Comparison of ENCODE assay signal across 17 cellular contexts in genomic region chr1:21930629-21931170, GRCh38. TPM values are rescaled to one million over a fixed set of nuclear protein-coding genes. Genes with fewer than 3 reads are reported as not detected.
DNase-seq lines count a peak whose midpoint lies in the region; FAIRE-seq and TF ChIP-seq lines count a peak whose summit lies in the region.
"Had no signal": no experiment of that assay in that cellular context is flagged by ENCODE, and none has a peak within 500 bp of the region (broad histone marks: within the 10 kb centered on the region; RNA-seq: fewer than 3 reads in every experiment).

No MANE protein-coding gene starts in this region.

- H3K4me1 ChIP-seq in ascending aorta, result peaks cover 52 to 76% of the 10 kb centered on the region in 2 donors
- H3K4me1 ChIP-seq in liver (ENCODE audit: control insufficient read depth in 4 of 4, insufficient read depth in 4 of 4, low read length in 3 of 4), result peaks cover 0 to 12% (median 2%) of the 10 kb centered on the region in 4 donors
- H3K4me1 ChIP-seq: BE2C had no signal

- no peak for TF ChIP-seq RAD21 in liver (IDR thresholded peaks at IDR 0.05)

- H3K27me3 ChIP-seq in ascending aorta, result no peaks in the 10 kb centered on the region
- no peaks in the 10 kb centered on the region for H3K27me3 ChIP-seq in liver (ENCODE audit: control insufficient read depth in 4 of 4, insufficient read depth in 4 of 4, low read length in 3 of 4)
- H3K27me3 ChIP-seq: BE2C had no signal

- H3K27me3 Mint-ChIP-seq in Calu3 (ENCODE audit: unreplicated experiment), result no peaks in the 10 kb centered on the region

- no peak for DNase-seq in Calu3
- DNase-seq in ascending aorta (ENCODE audit: low spot score in 2 of 2), result no peak
- DNase-seq in cerebellum (ENCODE audit: low spot score), result no peak
- no peak for DNase-seq in dermis blood vessel endothelial cell
- DNase-seq in SIG-M5 treated with dmso at 0.1 percent for 504 hours (lab: John Stamatoyannopoulos, UW; ENCODE audit: unreplicated experiment), result no peak
- DNase-seq in GM12891 (ENCODE audit: insufficient read length, low spot score), result no peak
- DNase-seq: activated T-cell treated with anti-CD3 and anti-CD28 coated beads, Interleukin-2, amount 50 U/mL, for 1 hour; BE2C; GDM1; NCI-H524 treated with DMSO at 0.1 percent for 48 hours; SHP77 had no signal

- H3K9ac ChIP-seq in liver (ENCODE audit: low read depth in 1 of 2, low read length in 2 of 2), result no peak overlapping the region

- 93% methylated on average over 6 of the region's 6 CpGs for WGBS in liver

- intact Hi-C loops in Calu3 (cut with micrococcal nuclease; ENCODE audit: unreplicated experiment), result no loop called here
- intact Hi-C loops in ascending aorta (cut with DNase I), result loop anchor here (10.0 kb wide), 1 partner anchor 596 kb away; no protein-coding TSS in a partner anchor

- peak overlapping the region; percentile 89 for H3K27ac Mint-ChIP-seq in Calu3 (ENCODE audit: unreplicated experiment)

- no peaks in the 10 kb centered on the region for H3K9me3 Mint-ChIP-seq in Calu3 (ENCODE audit: low read depth, unreplicated experiment)

- CTCF ChIA-PET in Calu3 (lab: Charles Lee), result no interaction called here

- TF ChIP-seq CTCF in Calu3 (IDR thresholded peaks at IDR 0.05; ENCODE audit: unreplicated experiment) (no peak), ascending aorta (IDR thresholded peaks at IDR 0.05) (no peak), liver (IDR thresholded peaks at IDR 0.05; ENCODE audit: low read depth, low read length, missing input control) (no peak)

- H3K9me3 ChIP-seq in ascending aorta (no peaks in the 10 kb centered on the region), liver (ENCODE audit: control insufficient read depth in 4 of 4, low read length in 3 of 4) (no peaks in the 10 kb centered on the region)
- H3K9me3 ChIP-seq: BE2C, neutrophil had no signal

- H3K36me3 ChIP-seq in ascending aorta (peaks cover 0 to 4% of the 10 kb centered on the region in 2 donors), liver (ENCODE audit: control insufficient read depth in 4 of 4, insufficient read depth in 3 of 4, low read depth in 1 of 4, low read length in 3 of 4) (no peaks in the 10 kb centered on the region)
- H3K36me3 ChIP-seq: BE2C, neutrophil had no signal

- no peak for TF ChIP-seq POLR2A in GM12891 (IDR thresholded peaks at IDR 0.05; ENCODE audit: low read depth, low read length)

- H3K4me3 Mint-ChIP-seq in Calu3 (ENCODE audit: low read depth, unreplicated experiment), result peak overlapping the region; percentile 88

- H3K27ac ChIP-seq in ascending aorta (peak overlapping the region; percentile 96 to 98), liver (ENCODE audit: low read depth in 1 of 2, low read length in 2 of 2) (peak overlapping the region; percentile 36 to 44), skin epidermis (peak overlapping the region in 16 of 21 experiments; percentile 20 to 93 (median 84))
- H3K27ac ChIP-seq: neutrophil, VCaP had no signal

- FAIRE-seq in GM12891 (lab: Jason Lieb, UNC), result no peak

- H3K4me1 Mint-ChIP-seq in Calu3 (ENCODE audit: low read depth, unreplicated experiment), result peaks cover 57% of the 10 kb centered on the region

- no TSS peak for BruUV-seq in Calu3 (replicated peaks; lab: Mats Ljungman, UMichigan)

- peaks cover 82% of the 10 kb centered on the region for H3K36me3 Mint-ChIP-seq in Calu3 (ENCODE audit: insufficient read depth, unreplicated experiment)

- H3K4me3 ChIP-seq in ascending aorta (peak overlapping the region in 1 of 2 donors; percentile 75), liver (ENCODE audit: low read depth in 1 of 3, low read length in 3 of 3) (no peak overlapping the region), skin epidermis (no peak overlapping the region)

TF ChIP-seq in liver, 16 proteins besides CTCF, POLR2A, EP300 and RAD21 (continues in another document):
- TF ChIP-seq YY1 (IDR thresholded peaks at IDR 0.05) (no peak), JUND (IDR thresholded peaks at IDR 0.05) (no peak), HNF4A (conservative IDR thresholded peaks at IDR 0.05) (no peak), ATF3 (IDR thresholded peaks at IDR 0.05) (no peak), RXRA (IDR thresholded peaks at IDR 0.05) (no peak), REST (IDR thresholded peaks at IDR 0.05) (no peak), TAF1 (conservative IDR thresholded peaks at IDR 0.05) (no peak), HNF4G (IDR thresholded peaks at IDR 0.05) (no peak), EGR1 (IDR thresholded peaks at IDR 0.05; ENCODE audit: low read depth in 2 of 2) (no peak)

TF ChIP-seq in GM12891, 5 proteins besides CTCF, POLR2A, EP300 and RAD21:
- no peak for TF ChIP-seq POLR2AphosphoS5 (IDR thresholded peaks at IDR 0.05; ENCODE audit: low read depth, low read length)

RNA-seq across cellular contexts. Expression of gene HSPG2, which starts 6.4 kb away (rescaled TPM):
- total RNA-seq in Calu3 (2022) (397 and 398 TPM in 2 replicates), ascending aorta (1,294 TPM), liver (10 to 100 TPM; 26.8 to 43.9 TPM), cerebellum (16.1 TPM), dermis blood vessel endothelial cell (1,406 and 1,997 TPM in 2 replicates)
- 10 to 100 TPM in 1 of 2 donors, 1 to 10 TPM in 1; 5.6 to 21.0 TPM for polyA plus RNA-seq in liver
- polyA plus RNA-seq in GM12891 (2012; ENCODE audit: low read depth, missing spikeins), result 5.2 TPM

RNA-seq across cellular contexts. Expression of gene CELA3B, which starts 46.1 kb away (rescaled TPM):
- total RNA-seq in Calu3 (2022) (not detected in 2 replicates), ascending aorta (not detected), liver (not detected), cerebellum (not detected), dermis blood vessel endothelial cell (not detected in 2 replicates)
- not detected for polyA plus RNA-seq in liver
- not detected for polyA plus RNA-seq in GM12891 (2012; ENCODE audit: low read depth, missing spikeins)
- total RNA-seq: epithelial cell of proximal tubule, temporal lobe had no signal

Comparison
In these comparisons a context has a peak if more than half of its experiments do, and no peak if none do; other contexts are left out.
1. H3K27ac ChIP-seq: peak in every context shown above with its lines; median percentile 97 in ascending aorta; 84 in skin epidermis; 40 in liver.